23 cellular contexts compared by ENCODE assay signal in the genomic region with DNA sequence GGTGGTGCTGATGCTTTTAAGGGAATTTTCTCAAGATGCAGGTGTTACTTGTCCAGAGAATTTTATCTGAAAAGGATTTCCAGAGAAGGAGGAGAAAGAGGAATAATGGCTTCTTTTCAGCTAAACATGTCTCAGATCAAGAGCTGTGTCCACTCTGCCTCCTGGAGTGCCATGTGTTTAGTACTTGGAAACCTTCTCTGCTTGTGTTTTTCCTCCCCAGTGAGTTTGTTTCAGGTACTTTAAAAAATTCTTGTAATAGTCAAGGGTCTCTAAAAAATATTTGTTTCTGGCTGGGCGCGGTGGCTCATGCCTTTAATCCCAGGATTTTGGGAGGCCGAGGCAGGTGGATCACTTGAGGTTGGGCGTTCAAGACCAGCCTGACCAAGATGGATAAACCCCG. TPM values are rescaled to one million over a fixed set of nuclear protein-coding genes. Genes with fewer than 3 reads are reported as not detected.
DNase-seq lines count a peak whose midpoint lies in the region; ATAC-seq and TF ChIP-seq lines count a peak whose summit lies in the region.
"Had no signal": no experiment of that assay in that cellular context is flagged by ENCODE, and none has a peak within 500 bp of the region (broad histone marks: within the 10 kb centered on the region; RNA-seq: fewer than 3 reads in every experiment).

No MANE protein-coding gene starts in this region.

- no peak for ATAC-seq in CD4-positive, alpha-beta T cell (ENCODE audit: poor library complexity)
- ATAC-seq in WTC11: no peak
- no peak for ATAC-seq in stimulated activated effector memory CD8-positive, alpha-beta T cell treated with anti-CD3 and anti-CD28 coated beads, Interleukin-12 subunit alpha, Interleukin-12 subunit beta, amount 100 ng/mL, for 72 hours
- no peak for ATAC-seq in activated CD8-positive, alpha-beta memory T cell treated with anti-CD3 and anti-CD28 coated beads, Interleukin-2, amount 10 ng/mL, durations not matched to agents 7 days and 5 days
- no peak for ATAC-seq in GM18498 (IDR thresholded peaks at IDR 0.05; ENCODE audit: unreplicated experiment)
- ATAC-seq: A549, HCT116 had no signal

- H3K4me1 Mint-ChIP-seq in CD4-positive, alpha-beta T cell (ENCODE audit: low read depth): peaks cover 24% of the 10 kb centered on the region
- H3K4me1 Mint-ChIP-seq in WTC11 (no peaks in the 10 kb centered on the region), mesothelial cell of epicardium (peaks cover 12% of the 10 kb centered on the region)
- H3K4me1 Mint-ChIP-seq in stimulated activated effector memory CD8-positive, alpha-beta T cell treated with anti-CD3 and anti-CD28 coated beads, Interleukin-12 subunit alpha, Interleukin-12 subunit beta, amount 100 ng/mL, for 72 hours: peaks cover 6% of the 10 kb centered on the region
- H3K4me1 Mint-ChIP-seq in activated CD8-positive, alpha-beta memory T cell treated with anti-CD3 and anti-CD28 coated beads, Interleukin-2, amount 10 ng/mL, durations not matched to agents 7 days and 5 days: peaks cover 2% of the 10 kb centered on the region
- H3K4me1 Mint-ChIP-seq: CD14-positive monocyte had no signal

- intact Hi-C loops in CD4-positive, alpha-beta T cell (cut with DNase I, micrococcal nuclease): no loop called here

- H3K4me1 ChIP-seq in Karpas-422 (ENCODE audit: low read length): no peaks in the 10 kb centered on the region
- H3K4me1 ChIP-seq: A549; BE2C; BLaER1 treated with 17β-estradiol and CSF1 and Interleukin-3, amounts not matched to agents 10 nM and 100 nM had no signal

- H3K4me3 ChIP-seq in Karpas-422 (ENCODE audit: low read length): no peak overlapping the region
- H3K4me3 ChIP-seq: A549; BLaER1 treated with 17β-estradiol and CSF1 and Interleukin-3, amounts not matched to agents 10 nM and 100 nM; GM23248 had no signal

- H3K79me2 ChIP-seq in Karpas-422 (ENCODE audit: low read length): peaks cover 73% of the 10 kb centered on the region

- H3K27me3 Mint-ChIP-seq in CD4-positive, alpha-beta T cell: no peaks in the 10 kb centered on the region
- H3K27me3 Mint-ChIP-seq in WTC11 (ENCODE audit: low read depth) (no peaks in the 10 kb centered on the region), mesothelial cell of epicardium (ENCODE audit: low read depth) (no peaks in the 10 kb centered on the region)
- H3K27me3 Mint-ChIP-seq in activated CD8-positive, alpha-beta memory T cell treated with anti-CD3 and anti-CD28 coated beads, Interleukin-2, amount 10 ng/mL, durations not matched to agents 7 days and 5 days: no peaks in the 10 kb centered on the region
- H3K27me3 Mint-ChIP-seq: CD8-positive, alpha-beta memory T cell had no signal

- CTCF ChIA-PET in CD4-positive, alpha-beta T cell (lab: Charles Lee): no interaction called here
- CTCF ChIA-PET in WTC11 (lab: Charles Lee): no interaction called here
- CTCF ChIA-PET in activated CD8-positive, alpha-beta memory T cell treated with anti-CD3 and anti-CD28 coated beads, Interleukin-2, amount 10 ng/mL, durations not matched to agents 7 days and 5 days (lab: Charles Lee): no interaction called here

- peaks cover 91% of the 10 kb centered on the region for H3K36me3 Mint-ChIP-seq in CD4-positive, alpha-beta T cell (ENCODE audit: low read depth)
- H3K36me3 Mint-ChIP-seq in WTC11 (peaks cover 42% of the 10 kb centered on the region), mesothelial cell of epicardium (peaks cover 47% of the 10 kb centered on the region)
- H3K36me3 Mint-ChIP-seq in stimulated activated effector memory CD8-positive, alpha-beta T cell treated with anti-CD3 and anti-CD28 coated beads, Interleukin-12 subunit alpha, Interleukin-12 subunit beta, amount 100 ng/mL, for 72 hours: peaks cover 71% of the 10 kb centered on the region
- peaks cover 80% of the 10 kb centered on the region for H3K36me3 Mint-ChIP-seq in activated CD8-positive, alpha-beta memory T cell treated with anti-CD3 and anti-CD28 coated beads, Interleukin-2, amount 10 ng/mL, durations not matched to agents 7 days and 5 days

- no peak overlapping the region for H3K4me3 Mint-ChIP-seq in CD4-positive, alpha-beta T cell
- H3K4me3 Mint-ChIP-seq in WTC11: no peak overlapping the region
- H3K4me3 Mint-ChIP-seq in mesothelial cell of epicardium: no peak overlapping the region
- H3K4me3 Mint-ChIP-seq in stimulated activated effector memory CD8-positive, alpha-beta T cell treated with anti-CD3 and anti-CD28 coated beads, Interleukin-12 subunit alpha, Interleukin-12 subunit beta, amount 100 ng/mL, for 72 hours: no peak overlapping the region
- H3K4me3 Mint-ChIP-seq in activated CD8-positive, alpha-beta memory T cell treated with anti-CD3 and anti-CD28 coated beads, Interleukin-2, amount 10 ng/mL, durations not matched to agents 7 days and 5 days: no peak overlapping the region
- H3K4me3 Mint-ChIP-seq: CD14-positive monocyte; CD8-positive, alpha-beta memory T cell had no signal

- H4K20me1 ChIP-seq in Karpas-422 (ENCODE audit: insufficient read depth, low read depth, low read length): no peaks in the 10 kb centered on the region

- H3K4me2 ChIP-seq in Karpas-422 (ENCODE audit: low read depth, low read length, poor library complexity, severe bottlenecking): no peak overlapping the region
- H3K4me2 ChIP-seq: A549; BLaER1 treated with 17β-estradiol and CSF1 and Interleukin-3, amounts not matched to agents 10 nM and 100 nM had no signal

- DNase-seq in CD4-positive, alpha-beta T cell: no peak
- DNase-seq in WTC11 (ENCODE audit: low spot score) (no peak), mesothelial cell of epicardium (ENCODE audit: low spot score in 2 of 2, unreplicated experiment in 2 of 2) (no peak), Karpas-422 (no peak), pons (ENCODE audit: low spot score) (no peak)
- DNase-seq in stimulated activated effector memory CD8-positive, alpha-beta T cell treated with anti-CD3 and anti-CD28 coated beads, Interleukin-12 subunit alpha, Interleukin-12 subunit beta, amount 100 ng/mL, for 72 hours (ENCODE audit: low spot score in 2 of 2): no peak
- no peak for DNase-seq in activated CD8-positive, alpha-beta memory T cell treated with anti-CD3 and anti-CD28 coated beads, Interleukin-2, amount 10 ng/mL, durations not matched to agents 7 days and 5 days
- DNase-seq: 8988T; ACHN; AML-193; BE2C; Calu3; CD8-positive, alpha-beta memory T cell; DMS53; DMS79 treated with DMSO at 0.1 percent for 48 hours; GF-D8; GM23248; H7 had no signal

- H3K9me3 Mint-ChIP-seq in CD4-positive, alpha-beta T cell: no peaks in the 10 kb centered on the region
- H3K9me3 Mint-ChIP-seq in WTC11 (no peaks in the 10 kb centered on the region), mesothelial cell of epicardium (peaks cover 9% of the 10 kb centered on the region)
- no peaks in the 10 kb centered on the region for H3K9me3 Mint-ChIP-seq in stimulated activated effector memory CD8-positive, alpha-beta T cell treated with anti-CD3 and anti-CD28 coated beads, Interleukin-12 subunit alpha, Interleukin-12 subunit beta, amount 100 ng/mL, for 72 hours
- no peaks in the 10 kb centered on the region for H3K9me3 Mint-ChIP-seq in activated CD8-positive, alpha-beta memory T cell treated with anti-CD3 and anti-CD28 coated beads, Interleukin-2, amount 10 ng/mL, durations not matched to agents 7 days and 5 days (ENCODE audit: low read depth)
- H3K9me3 Mint-ChIP-seq: CD8-positive, alpha-beta memory T cell had no signal

- H3K9ac ChIP-seq in Karpas-422 (ENCODE audit: low read length): no peak overlapping the region
- H3K9ac ChIP-seq: BLaER1 treated with 17β-estradiol and CSF1 and Interleukin-3, amounts not matched to agents 10 nM and 100 nM; GM23248 had no signal

- H3K27ac Mint-ChIP-seq in CD4-positive, alpha-beta T cell: peak overlapping the region; percentile 44
- H3K27ac Mint-ChIP-seq in WTC11 (peak overlapping the region; percentile 50; the same call in 1 of the 2 replicates), mesothelial cell of epicardium (peak overlapping the region; percentile 32)
- H3K27ac Mint-ChIP-seq in stimulated activated effector memory CD8-positive, alpha-beta T cell treated with anti-CD3 and anti-CD28 coated beads, Interleukin-12 subunit alpha, Interleukin-12 subunit beta, amount 100 ng/mL, for 72 hours: peak overlapping the region; percentile 56
- H3K27ac Mint-ChIP-seq in activated CD8-positive, alpha-beta memory T cell treated with anti-CD3 and anti-CD28 coated beads, Interleukin-2, amount 10 ng/mL, durations not matched to agents 7 days and 5 days: no peak overlapping the region

- no peaks in the 10 kb centered on the region for H3K9me2 ChIP-seq in Karpas-422 (replicated peaks; ENCODE audit: insufficient read depth, low read length)

- H3K9me3 ChIP-seq in CD4-positive, alpha-beta T cell (ENCODE audit: control insufficient read depth, low read length): no peaks in the 10 kb centered on the region
- no peaks in the 10 kb centered on the region for H3K9me3 ChIP-seq in Karpas-422 (ENCODE audit: low read length)
- H3K9me3 ChIP-seq: BE2C had no signal

- H3K27me3 ChIP-seq in CD4-positive, alpha-beta T cell (ENCODE audit: control insufficient read depth, insufficient read depth, low read length): no peaks in the 10 kb centered on the region
- no peaks in the 10 kb centered on the region for H3K27me3 ChIP-seq in Karpas-422 (ENCODE audit: low read length)
- H3K27me3 ChIP-seq: BE2C; BLaER1 treated with 17β-estradiol and CSF1 and Interleukin-3, amounts not matched to agents 10 nM and 100 nM had no signal

- TF ChIP-seq CTCF in CD4-positive, alpha-beta T cell (IDR thresholded peaks at IDR 0.05): no peak
- no peak for TF ChIP-seq CTCF in WTC11 (IDR thresholded peaks at IDR 0.05)
- no peak for TF ChIP-seq CTCF in mesothelial cell of epicardium (IDR thresholded peaks at IDR 0.05; ENCODE audit: unreplicated experiment)

- no peak overlapping the region for H2AFZ ChIP-seq in Karpas-422 (ENCODE audit: low read length)
- H2AFZ ChIP-seq: GM23248 had no signal

- peaks cover 72% of the 10 kb centered on the region for H3K36me3 ChIP-seq in Karpas-422 (ENCODE audit: insufficient read depth, low read length)

- POLR2A ChIA-PET in CD4-positive, alpha-beta T cell (lab: Charles Lee): interaction anchor here (0.6 kb wide), 1 partner anchor 878 kb away, joined by 3 read pairs; no protein-coding TSS in a partner anchor
- POLR2A ChIA-PET in WTC11 (lab: Charles Lee): no interaction called here

- H3K27ac ChIP-seq in CD4-positive, alpha-beta T cell (ENCODE audit: low read depth, low read length): no peak overlapping the region
- H3K27ac ChIP-seq in Karpas-422 (ENCODE audit: low read length): no peak overlapping the region
- H3K27ac ChIP-seq: A549; BLaER1 treated with 17β-estradiol and CSF1 and Interleukin-3, amounts not matched to agents 10 nM and 100 nM; GM23248 had no signal

TF ChIP-seq in WTC11, 78 proteins besides CTCF, POLR2A, EP300 and RAD21:
- TF ChIP-seq ZBTB21 (CRISPR knock-in tag; IDR thresholded peaks at IDR 0.05; ENCODE audit: borderline replicate concordance) (no peak), NFATC4 (CRISPR knock-in tag; IDR thresholded peaks at IDR 0.05) (no peak)

RNA-seq across cellular contexts. Expression of gene ZNF431, which starts 22.7 kb away (rescaled TPM):
- 10 to 100 TPM; 24.6 to 25.9 TPM for total RNA-seq in CD4-positive, alpha-beta T cell
- total RNA-seq in WTC11 (2021): 41.2 to 45.2 TPM (median 42.1 TPM) in 3 replicates
- total RNA-seq in mesothelial cell of epicardium: 39.4 to 41.5 TPM (median 39.9 TPM) in 3 replicates
- 13.1 and 19.5 TPM in 2 replicates for total RNA-seq in Karpas-422 (2014; rRNA removed; shearing (Covaris generic); ENCODE audit: low replicate concordance)
- 10 to 100 TPM; 19.2 to 22.4 TPM for total RNA-seq in activated CD8-positive, alpha-beta memory T cell treated with anti-CD3 and anti-CD28 coated beads, Interleukin-2, amount 10 ng/mL, durations not matched to agents 7 days and 5 days
